ENCODE assay signal across 1 cellular context in genomic region chr19:17847538-17848366, GRCh38.
TF ChIP-seq lines count a peak whose summit lies in the region.

Gene JAK3 (minus strand): TSS chr19:17847982. CDS start chr19:17844417, 3,565 bp downstream.

TF ChIP-seq in HepG2, 621 proteins besides CTCF, POLR2A, EP300 and RAD21 (continued from another document and continues in another):
- no peak for TF ChIP-seq ZNF407 (CRISPR knock-in tag; IDR thresholded peaks at IDR 0.05; ENCODE audit: not compliant biosample characterization)
- TF ChIP-seq CBX2 (IDR thresholded peaks at IDR 0.05; ENCODE audit: low read depth, low read length), result no peak
- TF ChIP-seq CBX2 (CRISPR knock-in tag; IDR thresholded peaks at IDR 0.05; ENCODE audit: low read depth), result 0 out of 2 replicates have a peak, but pooled peaks have one; percentile 23
- TF ChIP-seq NFKB2 (CRISPR knock-in tag; IDR thresholded peaks at IDR 0.05; ENCODE audit: borderline replicate concordance), result no peak
- no peak for TF ChIP-seq NAIF1 (CRISPR knock-in tag; IDR thresholded peaks at IDR 0.05; ENCODE audit: borderline replicate concordance)
- TF ChIP-seq ZNF513 (CRISPR knock-in tag; conservative IDR thresholded peaks at IDR 0.05), result no peak
- no peak for TF ChIP-seq CERS6 (CRISPR knock-in tag; IDR thresholded peaks at IDR 0.05)
- no peak for TF ChIP-seq ZFP90 (CRISPR knock-in tag; IDR thresholded peaks at IDR 0.05; ENCODE audit: borderline replicate concordance)
- TF ChIP-seq ZNF710 (CRISPR knock-in tag; IDR thresholded peaks at IDR 0.05; ENCODE audit: borderline replicate concordance), result peak; percentile 31; the same call in 1 of the 2 replicates
- TF ChIP-seq ZNF75D (CRISPR knock-in tag; IDR thresholded peaks at IDR 0.05; ENCODE audit: borderline replicate concordance), result no peak
- TF ChIP-seq ZNF367 (CRISPR knock-in tag; IDR thresholded peaks at IDR 0.05; ENCODE audit: borderline replicate concordance), result no peak
- TF ChIP-seq SIN3A (IDR thresholded peaks at IDR 0.05; ENCODE audit: borderline replicate concordance, low read depth, low read length), result 0 out of 2 replicates have a peak, but pooled peaks have one; percentile 23
- TF ChIP-seq, protein P1, sequence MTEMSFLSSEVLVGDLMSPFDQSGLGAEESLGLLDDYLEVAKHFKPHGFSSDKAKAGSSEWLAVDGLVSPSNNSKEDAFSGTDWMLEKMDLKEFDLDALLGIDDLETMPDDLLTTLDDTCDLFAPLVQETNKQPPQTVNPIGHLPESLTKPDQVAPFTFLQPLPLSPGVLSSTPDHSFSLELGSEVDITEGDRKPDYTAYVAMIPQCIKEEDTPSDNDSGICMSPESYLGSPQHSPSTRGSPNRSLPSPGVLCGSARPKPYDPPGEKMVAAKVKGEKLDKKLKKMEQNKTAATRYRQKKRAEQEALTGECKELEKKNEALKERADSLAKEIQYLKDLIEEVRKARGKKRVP (CRISPR knock-in tag; IDR thresholded peaks at IDR 0.05), result no peak
- no peak for TF ChIP-seq RFXANK (CRISPR knock-in tag; IDR thresholded peaks at IDR 0.05)
- peak; percentile 50; the same call in 1 of the 2 replicates for TF ChIP-seq ZGPAT (CRISPR knock-in tag; IDR thresholded peaks at IDR 0.05)
- TF ChIP-seq ZBTB42 (CRISPR knock-in tag; IDR thresholded peaks at IDR 0.05), result no peak
- TF ChIP-seq, protein P2, sequence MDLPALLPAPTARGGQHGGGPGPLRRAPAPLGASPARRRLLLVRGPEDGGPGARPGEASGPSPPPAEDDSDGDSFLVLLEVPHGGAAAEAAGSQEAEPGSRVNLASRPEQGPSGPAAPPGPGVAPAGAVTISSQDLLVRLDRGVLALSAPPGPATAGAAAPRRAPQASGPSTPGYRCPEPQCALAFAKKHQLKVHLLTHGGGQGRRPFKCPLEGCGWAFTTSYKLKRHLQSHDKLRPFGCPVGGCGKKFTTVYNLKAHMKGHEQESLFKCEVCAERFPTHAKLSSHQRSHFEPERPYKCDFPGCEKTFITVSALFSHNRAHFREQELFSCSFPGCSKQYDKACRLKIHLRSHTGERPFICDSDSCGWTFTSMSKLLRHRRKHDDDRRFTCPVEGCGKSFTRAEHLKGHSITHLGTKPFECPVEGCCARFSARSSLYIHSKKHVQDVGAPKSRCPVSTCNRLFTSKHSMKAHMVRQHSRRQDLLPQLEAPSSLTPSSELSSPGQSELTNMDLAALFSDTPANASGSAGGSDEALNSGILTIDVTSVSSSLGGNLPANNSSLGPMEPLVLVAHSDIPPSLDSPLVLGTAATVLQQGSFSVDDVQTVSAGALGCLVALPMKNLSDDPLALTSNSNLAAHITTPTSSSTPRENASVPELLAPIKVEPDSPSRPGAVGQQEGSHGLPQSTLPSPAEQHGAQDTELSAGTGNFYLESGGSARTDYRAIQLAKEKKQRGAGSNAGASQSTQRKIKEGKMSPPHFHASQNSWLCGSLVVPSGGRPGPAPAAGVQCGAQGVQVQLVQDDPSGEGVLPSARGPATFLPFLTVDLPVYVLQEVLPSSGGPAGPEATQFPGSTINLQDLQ (CRISPR knock-in tag; IDR thresholded peaks at IDR 0.05), result no peak
- no peak for TF ChIP-seq AGO1 (IDR thresholded peaks at IDR 0.05; ENCODE audit: low read depth, low read length, poor library complexity, severe bottlenecking)
- no peak for TF ChIP-seq ZNF101 (CRISPR knock-in tag; IDR thresholded peaks at IDR 0.05; ENCODE audit: borderline replicate concordance, low read depth)
- TF ChIP-seq, protein P3, sequence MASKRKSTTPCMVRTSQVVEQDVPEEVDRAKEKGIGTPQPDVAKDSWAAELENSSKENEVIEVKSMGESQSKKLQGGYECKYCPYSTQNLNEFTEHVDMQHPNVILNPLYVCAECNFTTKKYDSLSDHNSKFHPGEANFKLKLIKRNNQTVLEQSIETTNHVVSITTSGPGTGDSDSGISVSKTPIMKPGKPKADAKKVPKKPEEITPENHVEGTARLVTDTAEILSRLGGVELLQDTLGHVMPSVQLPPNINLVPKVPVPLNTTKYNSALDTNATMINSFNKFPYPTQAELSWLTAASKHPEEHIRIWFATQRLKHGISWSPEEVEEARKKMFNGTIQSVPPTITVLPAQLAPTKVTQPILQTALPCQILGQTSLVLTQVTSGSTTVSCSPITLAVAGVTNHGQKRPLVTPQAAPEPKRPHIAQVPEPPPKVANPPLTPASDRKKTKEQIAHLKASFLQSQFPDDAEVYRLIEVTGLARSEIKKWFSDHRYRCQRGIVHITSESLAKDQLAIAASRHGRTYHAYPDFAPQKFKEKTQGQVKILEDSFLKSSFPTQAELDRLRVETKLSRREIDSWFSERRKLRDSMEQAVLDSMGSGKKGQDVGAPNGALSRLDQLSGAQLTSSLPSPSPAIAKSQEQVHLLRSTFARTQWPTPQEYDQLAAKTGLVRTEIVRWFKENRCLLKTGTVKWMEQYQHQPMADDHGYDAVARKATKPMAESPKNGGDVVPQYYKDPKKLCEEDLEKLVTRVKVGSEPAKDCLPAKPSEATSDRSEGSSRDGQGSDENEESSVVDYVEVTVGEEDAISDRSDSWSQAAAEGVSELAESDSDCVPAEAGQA (IDR thresholded peaks at IDR 0.05; ENCODE audit: low read depth), result 0 out of 2 replicates have a peak, but pooled peaks have one; percentile 58
- TF ChIP-seq, protein P3 (CRISPR knock-in tag; IDR thresholded peaks at IDR 0.05; ENCODE audit: borderline replicate concordance), result no peak
- no peak for TF ChIP-seq ZNF263 (CRISPR knock-in tag; IDR thresholded peaks at IDR 0.05)
- TF ChIP-seq ZNF629 (CRISPR knock-in tag; conservative IDR thresholded peaks at IDR 0.05), result peak; percentile 90
- no peak for TF ChIP-seq KLF6 (CRISPR knock-in tag; IDR thresholded peaks at IDR 0.05)
- no peak for TF ChIP-seq SRY (CRISPR knock-in tag; IDR thresholded peaks at IDR 0.05)
- TF ChIP-seq ZNF790 (CRISPR knock-in tag; IDR thresholded peaks at IDR 0.05; ENCODE audit: borderline replicate concordance), result no peak
- TF ChIP-seq MATR3 (CRISPR knock-in tag; IDR thresholded peaks at IDR 0.05), result no peak
- TF ChIP-seq HNF4G (IDR thresholded peaks at IDR 0.05; ENCODE audit: borderline replicate concordance, low read depth, low read length), result no peak
- TF ChIP-seq HNF4G (CRISPR knock-in tag; IDR thresholded peaks at IDR 0.05; ENCODE audit: borderline replicate concordance, low read depth), result no peak; the same call in 1 of the 2 replicates
